In the genomic region with DNA sequence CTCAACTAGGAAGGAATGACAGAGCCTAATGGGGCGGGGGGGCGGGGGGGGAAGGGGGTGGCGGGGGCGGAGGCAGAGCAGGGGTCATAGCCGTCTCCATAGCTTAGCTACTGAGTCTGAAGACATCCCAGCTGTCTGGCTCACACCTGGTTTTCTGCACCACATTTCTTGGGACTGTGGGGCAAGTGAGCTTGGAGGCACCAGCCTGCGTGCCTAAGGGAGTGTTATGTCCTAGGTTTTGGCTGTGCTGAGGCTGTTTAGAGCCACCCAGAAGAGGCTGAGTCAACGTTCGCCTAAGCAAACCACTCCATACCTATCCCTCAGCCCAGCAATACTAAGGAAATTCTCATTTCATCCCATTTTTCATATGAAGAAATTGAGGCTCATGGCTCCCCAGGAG, we compare ENCODE assay signal across 9 cellular contexts. TPM values are rescaled to one million over a fixed set of nuclear protein-coding genes. Genes with fewer than 3 reads are reported as not detected.
DNase-seq lines count a peak whose midpoint lies in the region; ATAC-seq and TF ChIP-seq lines count a peak whose summit lies in the region.
"Had no signal": no experiment of that assay in that cellular context is flagged by ENCODE, and none has a peak within 500 bp of the region (broad histone marks: within the 10 kb centered on the region; RNA-seq: fewer than 3 reads in every experiment).

No MANE protein-coding gene starts in this region.

- no peak for TF ChIP-seq POLR2A in esophagus squamous epithelium (IDR thresholded peaks at IDR 0.05)

- H2AFZ ChIP-seq in neural progenitor cell (replicated peaks) (no peak overlapping the region), osteoblast (ENCODE audit: low read length) (no peak overlapping the region)

- H3K4me3 ChIP-seq in CD4-positive, CD25-positive, alpha-beta regulatory T cell (ENCODE audit: low read depth, low read length) = no peak overlapping the region
- H3K4me3 ChIP-seq in Panc1 (ENCODE audit: low read depth in 2 of 2, low read length in 2 of 2) (peak overlapping the region; percentile 56 to 60; a peak in 2 of 4 replicates), esophagus squamous epithelium (peak overlapping the region in 3 of 4 donors; percentile 58 to 89 (median 71)), neural progenitor cell (peak overlapping the region; percentile 72), osteoblast (ENCODE audit: insufficient read depth, low read length) (no peak overlapping the region)

- no peak for DNase-seq in CD4-positive, CD25-positive, alpha-beta regulatory T cell
- no peak for DNase-seq in Panc1 (ENCODE audit: low read depth, low spot score)
- DNase-seq in esophagus squamous epithelium (lab: John Stamatoyannopoulos, UW) = no peak
- no peak for DNase-seq in neural progenitor cell (ENCODE audit: low spot score)
- no peak for DNase-seq in DMS114 treated with DMSO at 0.1 percent for 48 hours (lab: John Stamatoyannopoulos, UW; ENCODE audit: unreplicated experiment)
- no peak for DNase-seq in osteoblast (ENCODE audit: insufficient read length, low spot score, missing footprints)
- DNase-seq in NCI-H345 (lab: John Stamatoyannopoulos, UW) = no peak
- DNase-seq: NCI-H146 had no signal

- H3K9ac ChIP-seq in neural progenitor cell = peak overlapping the region; percentile 7

- in situ Hi-C loops in Panc1 (cut with HindIII; ENCODE audit: low pct_unique_long_range_greater_than_20kb, low sequenced_read_pairs) = no loop called here

- peaks cover 0 to 7% (median 0%) of the 10 kb centered on the region in 7 donors for H3K9me3 Mint-ChIP-seq in CD4-positive, CD25-positive, alpha-beta regulatory T cell
- H3K9me3 Mint-ChIP-seq in neural progenitor cell = no peaks in the 10 kb centered on the region

- H3K4me1 ChIP-seq in CD4-positive, CD25-positive, alpha-beta regulatory T cell (ENCODE audit: control insufficient read depth, insufficient read depth, low read length, poor library complexity, severe bottlenecking) = peaks cover 28% of the 10 kb centered on the region
- no peaks in the 10 kb centered on the region; the same call in 1 of the 2 replicates for H3K4me1 ChIP-seq in Panc1 (ENCODE audit: control insufficient read depth, insufficient read depth, low read length)
- H3K4me1 ChIP-seq in esophagus squamous epithelium = peaks cover 12 to 68% (median 24%) of the 10 kb centered on the region in 3 donors
- peaks cover 63% of the 10 kb centered on the region for H3K4me1 ChIP-seq in neural progenitor cell
- H3K4me1 ChIP-seq in osteoblast (ENCODE audit: insufficient read depth, low read length) = peaks cover 3% of the 10 kb centered on the region

- H3K27me3 Mint-ChIP-seq in CD4-positive, CD25-positive, alpha-beta regulatory T cell = peaks cover 75% of the 10 kb centered on the region
- peaks cover 2% of the 10 kb centered on the region for H3K27me3 Mint-ChIP-seq in neural progenitor cell (ENCODE audit: insufficient read depth, low read depth)

- H3K27me3 ChIP-seq in CD4-positive, CD25-positive, alpha-beta regulatory T cell (ENCODE audit: control insufficient read depth, insufficient read depth, low read length) = peaks cover 40% of the 10 kb centered on the region
- H3K27me3 ChIP-seq in Panc1 (ENCODE audit: control insufficient read depth, insufficient read depth, low read length) (no peaks in the 10 kb centered on the region), esophagus squamous epithelium (peaks cover 0 to 34% (median 0%) of the 10 kb centered on the region in 4 donors), neural progenitor cell (peaks cover 73% of the 10 kb centered on the region), osteoblast (ENCODE audit: insufficient read depth, low read length) (peaks cover 51% of the 10 kb centered on the region)

- no peaks in the 10 kb centered on the region for H3K36me3 Mint-ChIP-seq in CD4-positive, CD25-positive, alpha-beta regulatory T cell
- H3K36me3 Mint-ChIP-seq in neural progenitor cell = peaks cover 7% of the 10 kb centered on the region

- WGBS in esophagus squamous epithelium, 2 donors = 29 to 52% methylated on average over 3 to 4 of the region's 8 CpGs

- TF ChIP-seq CTCF in Panc1 (IDR thresholded peaks at IDR 0.05) (no peak), esophagus squamous epithelium (IDR thresholded peaks at IDR 0.05) (no peak), neural progenitor cell (IDR thresholded peaks at IDR 0.05) (no peak), osteoblast (IDR thresholded peaks at IDR 0.05; ENCODE audit: extremely low read depth, low read depth, low read length) (no peak)

- no peak overlapping the region for H3K27ac ChIP-seq in CD4-positive, CD25-positive, alpha-beta regulatory T cell (ENCODE audit: insufficient read depth, low read length, poor library complexity, severe bottlenecking)
- H3K27ac ChIP-seq in Panc1 (ENCODE audit: low read length) (no peak overlapping the region), esophagus squamous epithelium (peak overlapping the region in 3 of 4 donors; percentile 31 to 69 (median 43)), neural progenitor cell (no peak overlapping the region), osteoblast (ENCODE audit: low read depth, low read length) (no peak overlapping the region)

- ATAC-seq in CD4-positive, CD25-positive, alpha-beta regulatory T cell (ENCODE audit: low read depth in 2 of 2) = no peak
- ATAC-seq in Panc1 (peak; percentile 24; the same call in 1 of the 2 replicates), HG03354 (IDR thresholded peaks at IDR 0.05; ENCODE audit: poor library complexity, severe bottlenecking, unreplicated experiment) (no peak)

- H3K4me2 ChIP-seq in neural progenitor cell (peak overlapping the region; percentile 93), osteoblast (ENCODE audit: insufficient read depth, low read length) (no peak overlapping the region)

- CTCF ChIA-PET in Panc1 (lab: Charles Lee) = no interaction called here

- H4K20me1 ChIP-seq in neural progenitor cell (ENCODE audit: low read depth) = peaks cover 57% of the 10 kb centered on the region
- H4K20me1 ChIP-seq in osteoblast (ENCODE audit: insufficient read depth, low read length) = no peaks in the 10 kb centered on the region

- H3K9me3 ChIP-seq in CD4-positive, CD25-positive, alpha-beta regulatory T cell (ENCODE audit: control insufficient read depth in 2 of 2, low read length in 2 of 2) = no peaks in the 10 kb centered on the region
- H3K9me3 ChIP-seq in Panc1 (ENCODE audit: control insufficient read depth, insufficient read depth, low read depth, low read length) = no peaks in the 10 kb centered on the region
- H3K9me3 ChIP-seq in esophagus squamous epithelium = no peaks in the 10 kb centered on the region
- H3K9me3 ChIP-seq in neural progenitor cell (ENCODE audit: low read depth) = no peaks in the 10 kb centered on the region
- no peaks in the 10 kb centered on the region for H3K9me3 ChIP-seq in osteoblast (ENCODE audit: low read depth, low read length)

- H3K4me1 Mint-ChIP-seq in CD4-positive, CD25-positive, alpha-beta regulatory T cell = peaks cover 7 to 24% (median 17%) of the 10 kb centered on the region in 4 donors
- H3K4me1 Mint-ChIP-seq in neural progenitor cell = peaks cover 72% of the 10 kb centered on the region

- BruUV-seq in Panc1 (replicated peaks; lab: Mats Ljungman, UMichigan) = no TSS peak

- POLR2A ChIA-PET in Panc1 (lab: Charles Lee) = no interaction called here

- H3K27ac Mint-ChIP-seq in CD4-positive, CD25-positive, alpha-beta regulatory T cell = no peak overlapping the region
- H3K27ac Mint-ChIP-seq in neural progenitor cell = peak overlapping the region; percentile 89

- H3K4me3 Mint-ChIP-seq in CD4-positive, CD25-positive, alpha-beta regulatory T cell = peak overlapping the region; percentile 58 to 88 (median 84)
- H3K4me3 Mint-ChIP-seq in neural progenitor cell = peak overlapping the region; percentile 97

- intact Hi-C loops in Panc1 (cut with micrococcal nuclease; ENCODE audit: unreplicated experiment) (no loop called here), esophagus squamous epithelium (cut with DNase I) (no loop called here)

- H3K79me2 ChIP-seq in neural progenitor cell (ENCODE audit: low read depth) (peaks cover 41% of the 10 kb centered on the region), osteoblast (ENCODE audit: insufficient read depth, low read length) (no peaks in the 10 kb centered on the region)

- H3F3A ChIP-seq in neural progenitor cell (ENCODE audit: low read depth) = peaks cover 40% of the 10 kb centered on the region

- H3K36me3 ChIP-seq in CD4-positive, CD25-positive, alpha-beta regulatory T cell (ENCODE audit: control insufficient read depth, insufficient read depth, low read length) = no peaks in the 10 kb centered on the region
- no peaks in the 10 kb centered on the region for H3K36me3 ChIP-seq in Panc1 (ENCODE audit: control insufficient read depth, insufficient read depth, low read length)
- no peaks in the 10 kb centered on the region for H3K36me3 ChIP-seq in esophagus squamous epithelium
- H3K36me3 ChIP-seq in neural progenitor cell = no peaks in the 10 kb centered on the region
- no peaks in the 10 kb centered on the region for H3K36me3 ChIP-seq in osteoblast (ENCODE audit: insufficient read depth, low read length)

RNA-seq across cellular contexts. Expression of a gene that starts 1.4 kb away (rescaled TPM):
- not detected for total RNA-seq in CD4-positive, CD25-positive, alpha-beta regulatory T cell
- not detected for polyA plus RNA-seq in CD4-positive, CD25-positive, alpha-beta regulatory T cell
- total RNA-seq in Panc1 (2021; ENCODE audit: unreplicated experiment) (3.5 TPM), esophagus squamous epithelium (10 to 100 TPM in 1 of 4 donors, 1 to 10 TPM in 3; 4.4 to 10.4 (median 5.1) TPM), neural progenitor cell (ENCODE audit: low replicate concordance) (26.1 and 33.6 TPM in 2 replicates), osteoblast (2.2 and 3.5 TPM in 2 replicates)
- polyA plus RNA-seq in Panc1 (2012; ENCODE audit: insufficient read length) = 2.4 TPM

RNA-seq across cellular contexts. Expression of a gene that starts 36.0 kb away (rescaled TPM):
- total RNA-seq in CD4-positive, CD25-positive, alpha-beta regulatory T cell = not detected
- polyA plus RNA-seq in CD4-positive, CD25-positive, alpha-beta regulatory T cell = under 1 TPM in 1 of 4 donors, not detected in 3; 0.78 TPM
- total RNA-seq in Panc1 (2021; ENCODE audit: unreplicated experiment) = 1.1 TPM
- 0.51 TPM for polyA plus RNA-seq in Panc1 (2012; ENCODE audit: insufficient read length)
- 1 to 10 TPM in 1 of 4 donors, not detected in 3; 1.3 TPM for total RNA-seq in esophagus squamous epithelium
- 42.1 and 50.6 TPM in 2 replicates for total RNA-seq in neural progenitor cell (ENCODE audit: low replicate concordance)
- 0.29 and 0.72 TPM in 2 replicates for total RNA-seq in osteoblast

Comparison
In these comparisons a context has a peak if more than half of its experiments do, and no peak if none do; other contexts are left out.
1. H3K27ac ChIP-seq: peak in esophagus squamous epithelium (3 of 4); none in CD4-positive, CD25-positive, alpha-beta regulatory T cell (single experiment), Panc1 (single experiment), neural progenitor cell (single experiment) and osteoblast (single experiment).
2. H3K4me3 ChIP-seq: peak in Panc1 (2 of 2), esophagus squamous epithelium (3 of 4) and neural progenitor cell (single experiment); none in CD4-positive, CD25-positive, alpha-beta regulatory T cell (single experiment) and osteoblast (single experiment).
3. RNA of a gene that starts 36.0 kb away (total RNA-seq): 42.1 to 50.6 TPM in neural progenitor cell; 1.1 TPM in Panc1 (single experiment), 0.29 to 0.72 TPM in osteoblast, not detected in CD4-positive, CD25-positive, alpha-beta regulatory T cell (single experiment) and 1.3 TPM in esophagus squamous epithelium; every median in the first group is over 10 times any median in the second.